Comparison of ENCODE assay signal across 1 cellular context in the genomic region with DNA sequence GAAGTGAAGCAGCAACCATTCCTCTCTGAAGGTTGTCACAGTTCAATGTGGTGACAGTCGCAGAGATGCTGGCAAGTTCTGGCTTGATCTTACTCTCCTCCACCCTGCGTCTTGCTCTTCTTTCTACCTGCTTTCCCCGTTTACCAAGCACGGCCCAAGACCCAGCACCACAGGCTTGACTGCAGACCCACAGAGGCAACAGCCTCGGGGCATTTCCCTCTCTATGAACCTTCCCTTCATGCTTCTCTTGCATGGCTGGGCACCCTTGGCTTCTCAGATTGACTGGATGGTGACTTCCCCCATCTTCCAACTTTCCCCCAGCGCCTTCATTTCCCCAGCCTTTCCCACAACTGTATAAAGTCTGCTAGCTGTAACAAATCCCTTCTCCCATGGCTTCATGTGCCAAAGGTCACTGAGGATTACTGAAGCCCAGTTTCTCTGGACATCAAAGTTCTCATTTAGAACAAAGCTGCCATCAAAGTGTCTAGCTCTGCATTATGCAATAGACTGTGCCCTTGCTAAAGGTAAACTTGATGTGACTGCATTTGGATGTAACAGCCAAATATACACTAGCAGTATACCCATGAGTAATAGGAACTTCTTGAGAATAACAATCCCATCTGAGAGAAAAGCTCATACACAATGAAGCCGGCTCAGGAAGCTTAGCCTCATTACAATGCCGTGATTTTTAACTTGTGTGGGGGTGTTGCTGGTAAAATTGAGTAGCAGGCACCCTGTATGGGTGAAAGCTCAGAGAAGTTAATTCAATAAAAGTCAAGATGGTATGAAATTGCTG.
TF ChIP-seq lines count a peak whose summit lies in the region.

No MANE protein-coding gene starts in this region.

TF ChIP-seq in HepG2, 621 proteins besides CTCF, POLR2A, EP300 and RAD21 (continued from another document and continues in another):
- TF ChIP-seq ZNF318 (CRISPR knock-in tag; IDR thresholded peaks at IDR 0.05) (no peak), ZNF501 (CRISPR knock-in tag; IDR thresholded peaks at IDR 0.05) (peak; percentile 14; the same call in 1 of the 2 replicates), ZNF121 (CRISPR knock-in tag; IDR thresholded peaks at IDR 0.05) (no peak), PLRG1 (conservative IDR thresholded peaks at IDR 0.05) (no peak), ZNF547 (CRISPR knock-in tag; IDR thresholded peaks at IDR 0.05) (peak; percentile 46; the same call in 1 of the 2 replicates), NFKBIZ (CRISPR knock-in tag; IDR thresholded peaks at IDR 0.05) (peak; percentile 91), EEA1 (CRISPR knock-in tag; IDR thresholded peaks at IDR 0.05; ENCODE audit: borderline replicate concordance) (no peak), TAF1 (CRISPR knock-in tag; IDR thresholded peaks at IDR 0.05) (no peak), TBL1XR1 (IDR thresholded peaks at IDR 0.05; ENCODE audit: borderline replicate concordance, low read length, partially characterized antibody) (peak; percentile 98), SIX1 (CRISPR knock-in tag; IDR thresholded peaks at IDR 0.05; ENCODE audit: borderline replicate concordance) (peak; percentile 94), ZNF333 (CRISPR knock-in tag; IDR thresholded peaks at IDR 0.05; ENCODE audit: borderline replicate concordance) (no peak), MYC (CRISPR knock-in tag; IDR thresholded peaks at IDR 0.05; ENCODE audit: borderline replicate concordance) (no peak), HNF4G (IDR thresholded peaks at IDR 0.05; ENCODE audit: borderline replicate concordance, low read depth, low read length) (peak; percentile 96), HNF4G (CRISPR knock-in tag; IDR thresholded peaks at IDR 0.05; ENCODE audit: borderline replicate concordance, low read depth) (peak; percentile 98), TEF (CRISPR knock-in tag; IDR thresholded peaks at IDR 0.05) (peak; percentile 98), ZNF615 (CRISPR knock-in tag; IDR thresholded peaks at IDR 0.05; ENCODE audit: borderline replicate concordance) (no peak), ZNF12 (CRISPR knock-in tag; IDR thresholded peaks at IDR 0.05) (peak; percentile 85; the same call in 1 of the 2 replicates), PHF21A (CRISPR knock-in tag; IDR thresholded peaks at IDR 0.05) (peak; percentile 95), ARID3A (IDR thresholded peaks at IDR 0.05; ENCODE audit: low read depth, low read length) (peak; percentile 96), GFI1 (CRISPR knock-in tag; IDR thresholded peaks at IDR 0.05; ENCODE audit: borderline replicate concordance) (peak; percentile 97), TCF7 (IDR thresholded peaks at IDR 0.05; ENCODE audit: low read depth) (peak; percentile 99), PAWR (CRISPR knock-in tag; IDR thresholded peaks at IDR 0.05; ENCODE audit: borderline replicate concordance) (no peak), SIN3B (IDR thresholded peaks at IDR 0.05; ENCODE audit: low read length) (no peak)
- TF ChIP-seq, protein P1, sequence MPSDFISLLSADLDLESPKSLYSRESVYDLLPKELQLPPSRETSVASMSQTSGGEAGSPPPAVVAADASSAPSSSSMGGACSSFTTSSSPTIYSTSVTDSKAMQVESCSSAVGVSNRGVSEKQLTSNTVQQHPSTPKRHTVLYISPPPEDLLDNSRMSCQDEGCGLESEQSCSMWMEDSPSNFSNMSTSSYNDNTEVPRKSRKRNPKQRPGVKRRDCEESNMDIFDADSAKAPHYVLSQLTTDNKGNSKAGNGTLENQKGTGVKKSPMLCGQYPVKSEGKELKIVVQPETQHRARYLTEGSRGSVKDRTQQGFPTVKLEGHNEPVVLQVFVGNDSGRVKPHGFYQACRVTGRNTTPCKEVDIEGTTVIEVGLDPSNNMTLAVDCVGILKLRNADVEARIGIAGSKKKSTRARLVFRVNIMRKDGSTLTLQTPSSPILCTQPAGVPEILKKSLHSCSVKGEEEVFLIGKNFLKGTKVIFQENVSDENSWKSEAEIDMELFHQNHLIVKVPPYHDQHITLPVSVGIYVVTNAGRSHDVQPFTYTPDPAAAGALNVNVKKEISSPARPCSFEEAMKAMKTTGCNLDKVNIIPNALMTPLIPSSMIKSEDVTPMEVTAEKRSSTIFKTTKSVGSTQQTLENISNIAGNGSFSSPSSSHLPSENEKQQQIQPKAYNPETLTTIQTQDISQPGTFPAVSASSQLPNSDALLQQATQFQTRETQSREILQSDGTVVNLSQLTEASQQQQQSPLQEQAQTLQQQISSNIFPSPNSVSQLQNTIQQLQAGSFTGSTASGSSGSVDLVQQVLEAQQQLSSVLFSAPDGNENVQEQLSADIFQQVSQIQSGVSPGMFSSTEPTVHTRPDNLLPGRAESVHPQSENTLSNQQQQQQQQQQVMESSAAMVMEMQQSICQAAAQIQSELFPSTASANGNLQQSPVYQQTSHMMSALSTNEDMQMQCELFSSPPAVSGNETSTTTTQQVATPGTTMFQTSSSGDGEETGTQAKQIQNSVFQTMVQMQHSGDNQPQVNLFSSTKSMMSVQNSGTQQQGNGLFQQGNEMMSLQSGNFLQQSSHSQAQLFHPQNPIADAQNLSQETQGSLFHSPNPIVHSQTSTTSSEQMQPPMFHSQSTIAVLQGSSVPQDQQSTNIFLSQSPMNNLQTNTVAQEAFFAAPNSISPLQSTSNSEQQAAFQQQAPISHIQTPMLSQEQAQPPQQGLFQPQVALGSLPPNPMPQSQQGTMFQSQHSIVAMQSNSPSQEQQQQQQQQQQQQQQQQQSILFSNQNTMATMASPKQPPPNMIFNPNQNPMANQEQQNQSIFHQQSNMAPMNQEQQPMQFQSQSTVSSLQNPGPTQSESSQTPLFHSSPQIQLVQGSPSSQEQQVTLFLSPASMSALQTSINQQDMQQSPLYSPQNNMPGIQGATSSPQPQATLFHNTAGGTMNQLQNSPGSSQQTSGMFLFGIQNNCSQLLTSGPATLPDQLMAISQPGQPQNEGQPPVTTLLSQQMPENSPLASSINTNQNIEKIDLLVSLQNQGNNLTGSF (CRISPR knock-in tag; IDR thresholded peaks at IDR 0.05): no peak
- TF ChIP-seq, protein P2, sequence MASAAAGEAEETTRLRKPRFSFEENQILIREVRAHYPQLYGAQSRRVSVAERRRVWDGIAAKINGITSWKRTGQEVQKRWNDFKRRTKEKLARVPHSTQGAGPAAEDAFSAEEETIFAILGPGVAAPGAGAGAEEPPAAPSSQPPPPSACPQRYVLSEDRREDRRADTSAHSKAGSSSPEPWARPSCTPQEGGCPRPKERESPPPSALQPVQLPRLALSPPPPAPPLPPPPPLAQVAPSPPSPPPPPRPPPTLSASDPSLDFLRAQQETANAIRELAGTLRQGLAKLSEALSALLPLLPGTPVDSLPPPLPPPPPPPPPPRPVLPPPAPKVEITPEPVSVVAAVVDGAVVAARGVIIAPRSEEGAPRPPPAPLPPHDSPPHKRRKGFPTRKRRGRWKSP (CRISPR knock-in tag; IDR thresholded peaks at IDR 0.05): no peak; the same call in 1 of the 2 replicates
- TF ChIP-seq, protein P3, sequence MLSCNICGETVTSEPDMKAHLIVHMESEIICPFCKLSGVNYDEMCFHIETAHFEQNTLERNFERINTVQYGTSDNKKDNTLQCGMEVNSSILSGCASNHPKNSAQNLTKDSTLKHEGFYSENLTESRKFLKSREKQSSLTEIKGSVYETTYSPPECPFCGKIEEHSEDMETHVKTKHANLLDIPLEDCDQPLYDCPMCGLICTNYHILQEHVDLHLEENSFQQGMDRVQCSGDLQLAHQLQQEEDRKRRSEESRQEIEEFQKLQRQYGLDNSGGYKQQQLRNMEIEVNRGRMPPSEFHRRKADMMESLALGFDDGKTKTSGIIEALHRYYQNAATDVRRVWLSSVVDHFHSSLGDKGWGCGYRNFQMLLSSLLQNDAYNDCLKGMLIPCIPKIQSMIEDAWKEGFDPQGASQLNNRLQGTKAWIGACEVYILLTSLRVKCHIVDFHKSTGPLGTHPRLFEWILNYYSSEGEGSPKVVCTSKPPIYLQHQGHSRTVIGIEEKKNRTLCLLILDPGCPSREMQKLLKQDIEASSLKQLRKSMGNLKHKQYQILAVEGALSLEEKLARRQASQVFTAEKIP (CRISPR knock-in tag; IDR thresholded peaks at IDR 0.05; ENCODE audit: borderline replicate concordance): no peak
- TF ChIP-seq, protein P4, sequence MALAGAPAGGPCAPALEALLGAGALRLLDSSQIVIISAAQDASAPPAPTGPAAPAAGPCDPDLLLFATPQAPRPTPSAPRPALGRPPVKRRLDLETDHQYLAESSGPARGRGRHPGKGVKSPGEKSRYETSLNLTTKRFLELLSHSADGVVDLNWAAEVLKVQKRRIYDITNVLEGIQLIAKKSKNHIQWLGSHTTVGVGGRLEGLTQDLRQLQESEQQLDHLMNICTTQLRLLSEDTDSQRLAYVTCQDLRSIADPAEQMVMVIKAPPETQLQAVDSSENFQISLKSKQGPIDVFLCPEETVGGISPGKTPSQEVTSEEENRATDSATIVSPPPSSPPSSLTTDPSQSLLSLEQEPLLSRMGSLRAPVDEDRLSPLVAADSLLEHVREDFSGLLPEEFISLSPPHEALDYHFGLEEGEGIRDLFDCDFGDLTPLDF (CRISPR knock-in tag; IDR thresholded peaks at IDR 0.05): no peak
- TF ChIP-seq, protein P5, sequence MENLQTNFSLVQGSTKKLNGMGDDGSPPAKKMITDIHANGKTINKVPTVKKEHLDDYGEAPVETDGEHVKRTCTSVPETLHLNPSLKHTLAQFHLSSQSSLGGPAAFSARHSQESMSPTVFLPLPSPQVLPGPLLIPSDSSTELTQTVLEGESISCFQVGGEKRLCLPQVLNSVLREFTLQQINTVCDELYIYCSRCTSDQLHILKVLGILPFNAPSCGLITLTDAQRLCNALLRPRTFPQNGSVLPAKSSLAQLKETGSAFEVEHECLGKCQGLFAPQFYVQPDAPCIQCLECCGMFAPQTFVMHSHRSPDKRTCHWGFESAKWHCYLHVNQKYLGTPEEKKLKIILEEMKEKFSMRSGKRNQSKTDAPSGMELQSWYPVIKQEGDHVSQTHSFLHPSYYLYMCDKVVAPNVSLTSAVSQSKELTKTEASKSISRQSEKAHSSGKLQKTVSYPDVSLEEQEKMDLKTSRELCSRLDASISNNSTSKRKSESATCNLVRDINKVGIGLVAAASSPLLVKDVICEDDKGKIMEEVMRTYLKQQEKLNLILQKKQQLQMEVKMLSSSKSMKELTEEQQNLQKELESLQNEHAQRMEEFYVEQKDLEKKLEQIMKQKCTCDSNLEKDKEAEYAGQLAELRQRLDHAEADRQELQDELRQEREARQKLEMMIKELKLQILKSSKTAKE (CRISPR knock-in tag; IDR thresholded peaks at IDR 0.05; ENCODE audit: borderline replicate concordance): peak; percentile 98
